Comparison of ENCODE assay signal across 12 cellular contexts in the genomic region with DNA sequence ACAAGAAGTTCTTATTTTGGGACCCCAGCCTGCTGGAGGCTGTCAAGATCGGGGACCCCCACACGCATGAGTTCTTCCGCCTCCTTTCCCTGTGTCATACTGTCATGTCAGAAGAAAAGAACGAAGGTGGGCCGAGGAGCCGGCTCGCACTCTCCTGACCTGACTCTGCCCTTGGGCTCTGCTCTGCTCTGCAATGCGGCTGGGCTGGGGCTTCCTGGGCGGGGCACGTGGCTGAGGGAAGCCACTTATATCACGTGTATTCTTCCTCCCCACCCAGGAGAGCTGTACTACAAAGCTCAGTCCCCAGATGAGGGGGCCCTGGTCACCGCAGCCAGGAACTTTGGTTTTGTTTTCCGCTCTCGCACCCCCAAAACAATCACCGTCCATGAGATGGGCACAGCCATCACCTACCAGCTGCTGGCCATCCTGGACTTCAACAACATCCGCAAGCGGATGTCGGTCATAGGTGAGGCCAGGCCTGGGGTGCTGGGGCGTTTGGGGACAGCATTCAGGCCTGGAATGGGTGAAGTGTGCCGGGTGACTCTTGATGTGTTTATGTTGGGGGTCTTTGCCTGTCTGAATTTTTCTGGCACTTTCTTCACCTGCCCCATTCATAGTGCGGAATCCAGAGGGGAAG. TPM values are rescaled to one million over a fixed set of nuclear protein-coding genes. Genes with fewer than 3 reads are reported as not detected.
DNase-seq lines count a peak whose midpoint lies in the region; ATAC-seq and TF ChIP-seq lines count a peak whose summit lies in the region.
"Had no signal": no experiment of that assay in that cellular context is flagged by ENCODE, and none has a peak within 500 bp of the region (broad histone marks: within the 10 kb centered on the region; RNA-seq: fewer than 3 reads in every experiment).

No MANE protein-coding gene starts in this region.

- H3K9me3 Mint-ChIP-seq in CD4-positive, alpha-beta memory T cell, result no peaks in the 10 kb centered on the region
- H3K9me3 Mint-ChIP-seq in central memory CD8-positive, alpha-beta T cell, result no peaks in the 10 kb centered on the region
- H3K9me3 Mint-ChIP-seq in stimulated activated memory B cell treated with anti-CD40 and anti-IgM and Interleukin-4, amounts not matched to agents 10 μg/mL and 1 μg/mL and 100 μg/mL, for 72 hours, result no peaks in the 10 kb centered on the region

- H3K4me1 ChIP-seq in CD4-positive, alpha-beta memory T cell (ENCODE audit: insufficient read depth, low read length), result peaks cover 99% of the 10 kb centered on the region
- no peaks in the 10 kb centered on the region for H3K4me1 ChIP-seq in mammary epithelial cell (ENCODE audit: insufficient read depth, low read length)

- no peak for TF ChIP-seq CTCF in mammary epithelial cell (conservative IDR thresholded peaks at IDR 0.05 in 1 of 2, IDR thresholded peaks at IDR 0.05 in 1 of 2; ENCODE audit: extremely low read depth in 1 of 2, insufficient read depth in 1 of 2, low read depth in 1 of 2, low read length in 2 of 2)

- H3K27ac ChIP-seq in CD4-positive, alpha-beta memory T cell (ENCODE audit: low read depth, low read length), result peak overlapping the region; percentile 66
- no peak overlapping the region for H3K27ac ChIP-seq in mammary epithelial cell (ENCODE audit: insufficient read depth, low read depth, low read length)
- H3K27ac ChIP-seq: ovary had no signal

- H3K36me3 Mint-ChIP-seq in CD4-positive, alpha-beta memory T cell, result peaks cover 90% of the 10 kb centered on the region in 2 donors
- H3K36me3 Mint-ChIP-seq in central memory CD8-positive, alpha-beta T cell (ENCODE audit: insufficient read depth), result peaks cover 63% of the 10 kb centered on the region
- peaks cover 91% of the 10 kb centered on the region for H3K36me3 Mint-ChIP-seq in stimulated activated memory B cell treated with anti-CD40 and anti-IgM and Interleukin-4, amounts not matched to agents 10 μg/mL and 1 μg/mL and 100 μg/mL, for 72 hours

- intact Hi-C loops in CD4-positive, alpha-beta memory T cell (cut with micrococcal nuclease), result loop anchor here (1.0 to 5.0 kb wide), 3 partner anchors 8 to 214 kb away; a partner anchor contains a TSS
- intact Hi-C loops in mammary epithelial cell (cut with micrococcal nuclease), result no loop called here

- no TSS peak for BruUV-seq in mammary epithelial cell (replicated peaks; lab: Mats Ljungman, UMichigan)

- no peak overlapping the region for H3K9ac ChIP-seq in mammary epithelial cell (ENCODE audit: insufficient read depth, low read length)

- no peaks in the 10 kb centered on the region for H3K27me3 Mint-ChIP-seq in CD4-positive, alpha-beta memory T cell
- H3K27me3 Mint-ChIP-seq in central memory CD8-positive, alpha-beta T cell, result no peaks in the 10 kb centered on the region
- H3K27me3 Mint-ChIP-seq in stimulated activated memory B cell treated with anti-CD40 and anti-IgM and Interleukin-4, amounts not matched to agents 10 μg/mL and 1 μg/mL and 100 μg/mL, for 72 hours, result no peaks in the 10 kb centered on the region

- in situ Hi-C loops in mammary epithelial cell (cut with MboI; ENCODE audit: low sequenced_read_pairs in 2 of 2), result no loop called here

- dilution Hi-C loops in mammary epithelial cell (cut with HindIII; ENCODE audit: low sequenced_read_pairs), result no loop called here

- POLR2A ChIA-PET in CD4-positive, alpha-beta memory T cell (lab: Charles Lee; ENCODE audit: partially characterized antibody), result interaction anchor here (0.6 to 23.5 kb wide), 14 partner anchors 10 to 283 kb away, joined by 3 to 728 read pairs (median 6); a partner anchor contains a TSS

- H3K36me3 ChIP-seq in CD4-positive, alpha-beta memory T cell (ENCODE audit: insufficient read depth, low read length), result peaks cover 82% of the 10 kb centered on the region
- no peaks in the 10 kb centered on the region for H3K36me3 ChIP-seq in mammary epithelial cell (ENCODE audit: insufficient read depth, low read length)
- H3K36me3 ChIP-seq: ovary had no signal

- no peaks in the 10 kb centered on the region for H3K27me3 ChIP-seq in CD4-positive, alpha-beta memory T cell (ENCODE audit: insufficient read depth, low read length)
- no peaks in the 10 kb centered on the region for H3K27me3 ChIP-seq in mammary epithelial cell (ENCODE audit: insufficient read depth, low read length)
- H3K27me3 ChIP-seq: ovary had no signal

- DNase-seq in CD4-positive, alpha-beta memory T cell, result peak; percentile 75 to 84 (median 79)
- DNase-seq in activated CD4-positive, alpha-beta T cell treated with anti-CD3 and anti-CD28 coated beads, Interleukin-2, amount 50 U/mL, for 48 hours, result peak; percentile 75 to 77
- peak; percentile 61 to 68 for DNase-seq in central memory CD8-positive, alpha-beta T cell (ENCODE audit: low spot score in 2 of 2)
- DNase-seq in stimulated activated CD4-positive, alpha-beta T cell treated with anti-CD3 and anti-CD28 coated beads, Interleukin-1b, Interleukin-23, amount 100 ng/mL, for 48 hours, result peak; percentile 67
- DNase-seq in OCI-M2 (lab: John Stamatoyannopoulos, UW; ENCODE audit: unreplicated experiment) (no peak), glomerular visceral epithelial cell (ENCODE audit: extremely low spot score) (no peak), mammary epithelial cell (no peak)
- DNase-seq: NCI-H774, ovary had no signal

- peak overlapping the region; percentile 62 for H3K4me3 ChIP-seq in CD4-positive, alpha-beta memory T cell (ENCODE audit: low read length in 2 of 2)
- H3K4me3 ChIP-seq in mammary epithelial cell (replicated peaks in 1 of 3; ENCODE audit: insufficient read depth in 1 of 3, low read depth in 2 of 3, low read length in 3 of 3), result no peak overlapping the region
- H3K4me3 ChIP-seq: GM12878, ovary had no signal

- no peak overlapping the region for H3K4me2 ChIP-seq in mammary epithelial cell (ENCODE audit: insufficient read depth, low read depth, low read length)

- peak; percentile 99 for ATAC-seq in central memory CD8-positive, alpha-beta T cell (replicated peaks; ENCODE audit: extremely low read depth, poor library complexity, severe bottlenecking)
- ATAC-seq in stimulated activated memory B cell treated with anti-CD40 and anti-IgM and Interleukin-4, amounts not matched to agents 10 μg/mL and 1 μg/mL and 100 μg/mL, for 72 hours, result no peak
- ATAC-seq: GM12878, HCT116 had no signal

- peak overlapping the region; percentile 87 to 99 (median 94) for H3K4me3 Mint-ChIP-seq in CD4-positive, alpha-beta memory T cell
- H3K4me3 Mint-ChIP-seq in central memory CD8-positive, alpha-beta T cell, result peak overlapping the region; percentile 85
- no peak overlapping the region for H3K4me3 Mint-ChIP-seq in stimulated activated memory B cell treated with anti-CD40 and anti-IgM and Interleukin-4, amounts not matched to agents 10 μg/mL and 1 μg/mL and 100 μg/mL, for 72 hours

- H3K4me1 Mint-ChIP-seq in CD4-positive, alpha-beta memory T cell, result peaks cover 62 to 100% (median 83%) of the 10 kb centered on the region in 4 donors
- H3K4me1 Mint-ChIP-seq in central memory CD8-positive, alpha-beta T cell, result peaks cover 87% of the 10 kb centered on the region
- peaks cover 19% of the 10 kb centered on the region for H3K4me1 Mint-ChIP-seq in stimulated activated memory B cell treated with anti-CD40 and anti-IgM and Interleukin-4, amounts not matched to agents 10 μg/mL and 1 μg/mL and 100 μg/mL, for 72 hours

- 84% methylated on average over 19 of the region's 21 CpGs for WGBS in mammary epithelial cell (ENCODE audit: low coverage, missing lambda C conversion rate)

- peak overlapping the region; percentile 86 to 98 (median 95) for H3K27ac Mint-ChIP-seq in CD4-positive, alpha-beta memory T cell
- peak overlapping the region; percentile 90 for H3K27ac Mint-ChIP-seq in central memory CD8-positive, alpha-beta T cell (ENCODE audit: low read depth)
- H3K27ac Mint-ChIP-seq in stimulated activated memory B cell treated with anti-CD40 and anti-IgM and Interleukin-4, amounts not matched to agents 10 μg/mL and 1 μg/mL and 100 μg/mL, for 72 hours, result no peak overlapping the region

- no peak overlapping the region for H2AFZ ChIP-seq in mammary epithelial cell (ENCODE audit: low read depth, low read length)

- no peaks in the 10 kb centered on the region for H3K79me2 ChIP-seq in mammary epithelial cell (ENCODE audit: insufficient read depth, low read length)

- no peaks in the 10 kb centered on the region for H3K9me3 ChIP-seq in CD4-positive, alpha-beta memory T cell (ENCODE audit: control insufficient read depth in 1 of 2, low read length in 2 of 2)
- H3K9me3 ChIP-seq in mammary epithelial cell (replicated peaks; ENCODE audit: insufficient read depth, low read length), result no peaks in the 10 kb centered on the region
- H3K9me3 ChIP-seq: ovary had no signal

- H4K20me1 ChIP-seq in mammary epithelial cell (ENCODE audit: insufficient read depth, low read length), result no peaks in the 10 kb centered on the region

- CTCF ChIA-PET in CD4-positive, alpha-beta memory T cell (lab: Charles Lee; ENCODE audit: partially characterized antibody), result interaction anchor here (0.9 to 20.2 kb wide), 13 partner anchors 8 to 144 kb away, joined by 3 to 543 read pairs (median 6); a partner anchor contains a TSS
- CTCF ChIA-PET in mammary epithelial cell (lab: Charles Lee; ENCODE audit: low non-redundant PET), result no interaction called here

RNA-seq across cellular contexts. Expression of a gene that starts 17.6 kb away (rescaled TPM):
- 100 to 1,000 TPM; 186 TPM for total RNA-seq in CD4-positive, alpha-beta memory T cell
- 10 to 100 TPM; 53.5 to 95.4 TPM for polyA plus RNA-seq in CD4-positive, alpha-beta memory T cell
- 10 to 100 TPM; 11.5 TPM for total RNA-seq in mammary epithelial cell
- polyA plus RNA-seq in mammary epithelial cell, result 9.3 TPM
- polyA minus RNA-seq in mammary epithelial cell, result 5.8 TPM

RNA-seq across cellular contexts. Expression of a gene that starts 22.1 kb away (rescaled TPM):
- not detected for total RNA-seq in CD4-positive, alpha-beta memory T cell
- polyA plus RNA-seq in CD4-positive, alpha-beta memory T cell, result not detected
- total RNA-seq in mammary epithelial cell, result not detected
- polyA plus RNA-seq in mammary epithelial cell, result not detected
- not detected for polyA minus RNA-seq in mammary epithelial cell
- total RNA-seq: GM12878 had no signal
- polyA plus RNA-seq: GM12878 had no signal

Comparison
In these comparisons a context has a peak if more than half of its experiments do, and no peak if none do; other contexts are left out.
1. DNase-seq: peak in CD4-positive, alpha-beta memory T cell (5 of 5), activated CD4-positive, alpha-beta T cell treated with anti-CD3 and anti-CD28 coated beads, Interleukin-2, amount 50 U/mL, for 48 hours (2 of 2), central memory CD8-positive, alpha-beta T cell (2 of 2) and stimulated activated CD4-positive, alpha-beta T cell treated with anti-CD3 and anti-CD28 coated beads, Interleukin-1b, Interleukin-23, amount 100 ng/mL, for 48 hours (single experiment); none in OCI-M2 (single experiment), glomerular visceral epithelial cell (single experiment) and mammary epithelial cell (single experiment).
2. H3K4me3 ChIP-seq: peak in CD4-positive, alpha-beta memory T cell (2 of 2); none in mammary epithelial cell (0 of 3).
3. RNA of a gene that starts 17.6 kb away (total RNA-seq): 186 TPM in CD4-positive, alpha-beta memory T cell; 11.5 TPM in mammary epithelial cell; every median in the first group is over 10 times any median in the second.